In the genomic region with DNA sequence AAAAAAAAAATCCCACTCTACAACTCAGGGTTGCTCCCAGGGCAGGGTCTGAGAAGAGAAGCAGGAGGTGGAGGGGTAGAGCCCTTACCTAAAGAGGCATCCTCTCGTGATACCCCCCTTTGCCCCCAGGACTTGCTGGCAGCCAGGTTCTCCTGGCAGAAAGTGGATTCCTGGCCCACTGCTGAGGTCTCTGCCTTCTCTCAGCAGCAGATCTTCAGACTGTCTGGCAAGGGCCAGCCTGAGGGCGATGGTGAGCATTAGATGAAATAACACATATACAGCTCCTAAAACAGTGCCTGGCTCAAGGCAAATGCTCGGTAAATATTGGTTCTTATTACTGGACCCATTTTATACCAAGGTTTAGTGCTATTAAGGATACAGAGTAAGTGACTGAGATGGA, we compare ENCODE assay signal across 35 cellular contexts. TPM values are rescaled to one million over a fixed set of nuclear protein-coding genes. Genes with fewer than 3 reads are reported as not detected.
"Had no signal": no experiment of that assay in that cellular context is flagged by ENCODE, and none has a peak within 500 bp of the region (broad histone marks: within the 10 kb centered on the region; RNA-seq: fewer than 3 reads in every experiment).

No MANE protein-coding gene starts in this region.

- H3K27ac ChIP-seq: adrenal gland, body of pancreas, brain microvascular endothelial cell, breast epithelium, VCaP had no signal

- ATAC-seq: activated CD8-positive, alpha-beta T cell treated with anti-CD3 and anti-CD28 coated beads for 36 hours; activated naive CD4-positive, alpha-beta T cell treated with anti-CD3 and anti-CD28 coated beads, Interleukin-2, amount 50 U/mL, for 72 hours; activated T-cell treated with anti-CD3 and anti-CD28 coated beads, Interleukin-2, amount 50 U/mL, for 4 hours; activated T-cell treated with anti-CD3 and anti-CD28 coated beads, Interleukin-2, amount 50 U/mL, for 72 hours; activated T-helper 17 cell treated with anti-CD3 and anti-CD28 coated beads, Interleukin-2, amount 50 U/mL, for 72 hours; body of pancreas had no signal

- H3K4me1 ChIP-seq: breast epithelium had no signal

- H3K36me3 Mint-ChIP-seq: activated CD4-positive, alpha-beta memory T cell treated with anti-CD3 and anti-CD28 coated beads for 36 hours; activated naive CD8-positive, alpha-beta T cell treated with anti-CD3 and anti-CD28 coated beads for 36 hours had no signal

- H3K4me1 Mint-ChIP-seq: activated B cell treated with CpG ODN at 0.5 μM for 24 hours; activated CD4-positive, alpha-beta T cell treated with anti-CD3 and anti-CD28 coated beads, Interleukin-2, amount 10 ng/mL, durations not matched to agents 24 days and 14 days; activated T-helper 17 cell treated with anti-CD3 and anti-CD28 coated beads, Interleukin-2, amount 50 U/mL, for 72 hours had no signal

- H3K4me3 ChIP-seq: adrenal gland, body of pancreas, breast epithelium had no signal

- H3K36me3 ChIP-seq: adrenal gland, brain microvascular endothelial cell, breast epithelium had no signal

- H3K4me3 Mint-ChIP-seq: activated B cell treated with CpG ODN at 0.5 μM for 24 hours; activated CD4-positive, alpha-beta memory T cell treated with anti-CD3 and anti-CD28 coated beads for 36 hours; activated CD4-positive, alpha-beta T cell treated with anti-CD3 and anti-CD28 coated beads, Interleukin-2, amount 10 ng/mL, durations not matched to agents 24 days and 14 days; activated CD8-positive, alpha-beta T cell treated with anti-CD3 and anti-CD28 coated beads for 36 hours; activated naive CD4-positive, alpha-beta T cell treated with anti-CD3 and anti-CD28 coated beads for 36 hours; activated naive CD8-positive, alpha-beta T cell treated with anti-CD3 and anti-CD28 coated beads for 36 hours; activated T-cell treated with anti-CD3 and anti-CD28 coated beads, Interleukin-2, amount 50 U/mL, for 4 hours; activated T-cell treated with anti-CD3 and anti-CD28 coated beads, Interleukin-2, amount 50 U/mL, for 72 hours; activated T-helper 1 cell treated with anti-CD3 and anti-CD28 coated beads, Interleukin-12 subunit alpha, Interleukin-12 subunit beta, Interleukin-2, Interleukin-4 antibody, amounts not matched to agents 30 ng/mL and 10 ng/mL and 1 ng/mL, durations not matched to agents 14 hours and 24 hours and 36 hours; activated T-helper 17 cell treated with anti-CD3 and anti-CD28 coated beads, Interleukin-2, amount 50 U/mL, for 72 hours; T-helper 1 cell treated with Interleukin-12 subunit alpha and Interleukin-12 subunit beta and Interleukin-4 antibody, amounts not matched to agents 30 μg/mL and 1 μg/mL, for 36 hours; T-helper 2 cell treated with Interferon-gamma antibody and Interleukin-4, amounts not matched to agents 5 μg/mL and 100 μg/mL, for 36 hours had no signal

- H3K9me3 ChIP-seq: adrenal gland, body of pancreas, breast epithelium had no signal

- DNase-seq: activated B cell treated with CpG ODN at 0.5 μM for 24 hours; activated CD4-positive, alpha-beta memory T cell treated with anti-CD3 and anti-CD28 coated beads for 36 hours; activated CD4-positive, alpha-beta T cell treated with anti-CD3 and anti-CD28 coated beads for 4 hours; activated CD4-positive, alpha-beta T cell treated with anti-CD3 and anti-CD28 coated beads, Interleukin-2, amount 10 ng/mL, durations not matched to agents 24 days and 14 days; activated CD4-positive, alpha-beta T cell treated with anti-CD3 and anti-CD28 coated beads, Interleukin-2, amount 50 U/mL, for 1 hour; activated CD4-positive, alpha-beta T cell treated with anti-CD3 and anti-CD28 coated beads, Interleukin-2, amount 50 U/mL, for 4 hours; activated CD4-positive, CD25-positive, alpha-beta regulatory T cell treated with anti-CD3 and anti-CD28 coated beads, Interleukin-2, amount 50 U/mL, for 72 hours; activated CD8-positive, alpha-beta memory T cell treated with anti-CD3 and anti-CD28 coated beads, Interleukin-2, amount 50 U/mL, for 4 hours; activated CD8-positive, alpha-beta T cell treated with anti-CD3 and anti-CD28 coated beads for 36 hours; activated gamma-delta T cell treated with Interleukin-2 at 50 U/mL for 16 hours; activated naive CD4-positive, alpha-beta T cell; activated naive CD4-positive, alpha-beta T cell treated with anti-CD3 and anti-CD28 coated beads for 36 hours; activated naive CD4-positive, alpha-beta T cell treated with anti-CD3 and anti-CD28 coated beads, Interleukin-2, amount 50 U/mL, for 16 hours; activated naive CD8-positive, alpha-beta T cell treated with anti-CD3 and anti-CD28 coated beads for 36 hours; activated T-cell treated with anti-CD3 and anti-CD28 coated beads for 4 hours; activated T-cell treated with anti-CD3 and anti-CD28 coated beads, Interleukin-2, amount 50 U/mL, for 1 hour; activated T-cell treated with anti-CD3 and anti-CD28 coated beads, Interleukin-2, amount 50 U/mL, for 4 hours; activated T-cell treated with anti-CD3 and anti-CD28 coated beads, Interleukin-2, amount 50 U/mL, for 72 hours; adrenal gland; amniotic stem cell; aorta; body of pancreas; brain microvascular endothelial cell; central memory CD4-positive, alpha-beta T cell; T-helper 1 cell; T-helper 2 cell; T-helper 9 cell had no signal

- H3K9me3 Mint-ChIP-seq: activated B cell treated with CpG ODN at 0.5 μM for 24 hours; activated CD4-positive, alpha-beta memory T cell treated with anti-CD3 and anti-CD28 coated beads for 36 hours; activated CD4-positive, alpha-beta T cell treated with anti-CD3 and anti-CD28 coated beads, Interleukin-2, amount 10 ng/mL, durations not matched to agents 24 days and 14 days; activated CD8-positive, alpha-beta T cell treated with anti-CD3 and anti-CD28 coated beads for 36 hours; activated naive CD4-positive, alpha-beta T cell treated with anti-CD3 and anti-CD28 coated beads for 36 hours; activated naive CD4-positive, alpha-beta T cell treated with anti-CD3 and anti-CD28 coated beads, Interleukin-2, amount 50 U/mL, for 72 hours; activated naive CD8-positive, alpha-beta T cell treated with anti-CD3 and anti-CD28 coated beads for 36 hours; activated T-cell treated with anti-CD3 and anti-CD28 coated beads, Interleukin-2, amount 50 U/mL, for 4 hours; activated T-helper 1 cell treated with anti-CD3 and anti-CD28 coated beads, Interleukin-12 subunit alpha, Interleukin-12 subunit beta, Interleukin-2, Interleukin-4 antibody, amounts not matched to agents 30 ng/mL and 10 ng/mL and 1 ng/mL, durations not matched to agents 14 hours and 24 hours and 36 hours; activated T-helper 17 cell treated with anti-CD3 and anti-CD28 coated beads, Interleukin-2, amount 50 U/mL, for 72 hours; T-helper 1 cell treated with Interleukin-12 subunit alpha and Interleukin-12 subunit beta and Interleukin-4 antibody, amounts not matched to agents 30 μg/mL and 1 μg/mL, for 36 hours; T-helper 2 cell treated with Interferon-gamma antibody and Interleukin-4, amounts not matched to agents 5 μg/mL and 100 μg/mL, for 36 hours had no signal

- H3K27ac Mint-ChIP-seq: activated B cell treated with CpG ODN at 0.5 μM for 24 hours; activated CD4-positive, alpha-beta memory T cell treated with anti-CD3 and anti-CD28 coated beads for 36 hours; activated CD4-positive, alpha-beta T cell treated with anti-CD3 and anti-CD28 coated beads, Interleukin-2, amount 10 ng/mL, durations not matched to agents 24 days and 14 days; activated CD8-positive, alpha-beta T cell treated with anti-CD3 and anti-CD28 coated beads for 36 hours; activated naive CD4-positive, alpha-beta T cell treated with anti-CD3 and anti-CD28 coated beads for 36 hours; activated naive CD4-positive, alpha-beta T cell treated with anti-CD3 and anti-CD28 coated beads, Interleukin-2, amount 50 U/mL, for 72 hours; activated naive CD8-positive, alpha-beta T cell treated with anti-CD3 and anti-CD28 coated beads for 36 hours; activated T-cell treated with anti-CD3 and anti-CD28 coated beads, Interleukin-2, amount 50 U/mL, for 72 hours; activated T-helper 1 cell treated with anti-CD3 and anti-CD28 coated beads, Interleukin-12 subunit alpha, Interleukin-12 subunit beta, Interleukin-2, Interleukin-4 antibody, amounts not matched to agents 30 ng/mL and 10 ng/mL and 1 ng/mL, durations not matched to agents 14 hours and 24 hours and 36 hours; activated T-helper 17 cell treated with anti-CD3 and anti-CD28 coated beads, Interleukin-2, amount 50 U/mL, for 72 hours; T-helper 1 cell treated with Interleukin-12 subunit alpha and Interleukin-12 subunit beta and Interleukin-4 antibody, amounts not matched to agents 30 μg/mL and 1 μg/mL, for 36 hours; T-helper 2 cell treated with Interferon-gamma antibody and Interleukin-4, amounts not matched to agents 5 μg/mL and 100 μg/mL, for 36 hours had no signal

- H3K27me3 ChIP-seq: body of pancreas had no signal

RNA-seq across cellular contexts. Expression of a gene that starts 4.8 kb away (rescaled TPM):
- total RNA-seq: activated B cell treated with CpG ODN at 0.5 μM for 24 hours; activated T-helper 17 cell treated with anti-CD3 and anti-CD28 coated beads, Interleukin-2, amount 50 U/mL, for 72 hours; aorta; astrocyte had no signal
